18 cellular contexts compared by ENCODE assay signal in the genomic region with DNA sequence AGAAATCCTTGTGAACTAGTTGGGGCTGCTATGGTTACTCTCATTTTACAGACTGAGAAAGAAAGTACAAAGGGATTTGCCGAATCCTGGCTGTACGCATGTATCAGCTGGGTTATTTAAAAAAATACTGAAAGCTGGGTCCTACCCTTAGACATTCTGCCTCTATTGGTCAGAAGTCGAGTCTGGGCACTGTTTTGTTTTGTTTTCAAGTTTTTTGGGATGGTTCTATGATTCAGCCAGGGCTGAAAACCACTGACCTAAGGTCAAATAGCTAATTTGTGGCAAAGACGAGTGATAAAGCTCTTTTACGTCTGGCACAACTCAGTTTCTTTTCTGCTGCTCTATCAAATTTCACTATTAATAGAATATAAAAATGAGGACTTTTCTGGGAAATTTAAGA. TPM values are rescaled to one million over a fixed set of nuclear protein-coding genes. Genes with fewer than 3 reads are reported as not detected.
DNase-seq lines count a peak whose midpoint lies in the region; ATAC-seq and TF ChIP-seq lines count a peak whose summit lies in the region.
"Had no signal": no experiment of that assay in that cellular context is flagged by ENCODE, and none has a peak within 500 bp of the region (broad histone marks: within the 10 kb centered on the region; RNA-seq: fewer than 3 reads in every experiment).

No MANE protein-coding gene starts in this region.

- peak overlapping the region; percentile 12; the same call in 1 of the 2 replicates for H2AFZ ChIP-seq in SK-N-SH (ENCODE audit: low read depth)

- no peak for TF ChIP-seq EP300 in SK-N-SH (IDR thresholded peaks at IDR 0.05; ENCODE audit: borderline replicate concordance in 1 of 2, low read depth in 1 of 2, low read length in 1 of 2)

- ATAC-seq in stimulated activated naive CD8-positive, alpha-beta T cell treated with anti-CD3 and anti-CD28 coated beads, Interleukin-15, Interleukin-2, amounts not matched to agents 100 U/mL and 50 U/mL, for 24 hours, result no peak
- ATAC-seq: activated naive CD4-positive, alpha-beta T cell treated with anti-CD3 and anti-CD28 coated beads, Interleukin-2, amount 50 U/mL, for 72 hours; naive thymus-derived CD4-positive, alpha-beta T cell; stimulated activated naive B cell treated with anti-CD40 and anti-IgM and Interleukin-4, amounts not matched to agents 10 μg/mL and 1 μg/mL and 100 μg/mL, for 72 hours had no signal

- no peaks in the 10 kb centered on the region for H3K36me3 ChIP-seq in SK-N-SH (replicated peaks in 1 of 2; ENCODE audit: control insufficient read depth in 1 of 2, insufficient read depth in 2 of 2, low read length in 1 of 2)
- no peaks in the 10 kb centered on the region for H3K36me3 ChIP-seq in skeletal muscle satellite cell (ENCODE audit: insufficient read depth, low read length)
- H3K36me3 ChIP-seq: upper lobe of left lung had no signal

- CTCF ChIA-PET in SK-N-SH (lab: Yijun Ruan, JAX), result interaction anchor here (0.6 to 5.9 kb wide), 5 partner anchors 10 to 233 kb away, joined by 3 to 20 read pairs (median 3); no protein-coding TSS in a partner anchor

- 56% methylated on average over 5 of the region's 5 CpGs for WGBS in SK-N-SH (ENCODE audit: low lambda C conversion rate)

- no peak overlapping the region for H3K4me3 ChIP-seq in SK-N-SH (ENCODE audit: low read depth in 2 of 2, low read length in 1 of 2)
- H3K4me3 ChIP-seq in fibroblast of the aortic adventitia (ENCODE audit: low read depth, low read length), result no peak overlapping the region
- peak overlapping the region; percentile 22 for H3K4me3 ChIP-seq in skeletal muscle satellite cell (ENCODE audit: low read length)

- no peak for TF ChIP-seq RAD21 in SK-N-SH (IDR thresholded peaks at IDR 0.05; ENCODE audit: low read length)

- DNase-seq in GM04503 (ENCODE audit: low read depth) (peak; percentile 36), SK-N-SH (no peak), fibroblast of the aortic adventitia (ENCODE audit: low read depth) (peak; percentile 47), superior temporal gyrus (ENCODE audit: extremely low spot score) (no peak)
- DNase-seq in stimulated activated naive CD8-positive, alpha-beta T cell treated with anti-CD3 and anti-CD28 coated beads, Interleukin-15, Interleukin-2, amounts not matched to agents 100 U/mL and 50 U/mL, for 24 hours, result no peak
- no peak for DNase-seq in activated effector memory CD4-positive, alpha-beta T cell treated with Interleukin-2 at 50 U/mL for 16 hours
- DNase-seq in activated CD4-positive, CD25-positive, alpha-beta regulatory T cell treated with anti-CD3 and anti-CD28 coated beads, Interleukin-2, amount 50 U/mL, for 72 hours, result no peak
- DNase-seq: activated T-cell treated with anti-CD3 and anti-CD28 coated beads for 4 hours; endodermal cell; H7; naive thymus-derived CD4-positive, alpha-beta T cell; posterior cingulate gyrus; stimulated activated naive B cell treated with anti-CD40 and anti-IgM and Interleukin-4, amounts not matched to agents 10 μg/mL and 1 μg/mL and 100 μg/mL, for 72 hours; upper lobe of left lung had no signal

- no peaks in the 10 kb centered on the region for H3K9me3 ChIP-seq in SK-N-SH
- no peaks in the 10 kb centered on the region for H3K9me3 ChIP-seq in skeletal muscle satellite cell (replicated peaks; ENCODE audit: low read length)
- H3K9me3 ChIP-seq: upper lobe of left lung had no signal

- H3K4me1 ChIP-seq in SK-N-SH (ENCODE audit: control insufficient read depth in 1 of 2, insufficient read depth in 2 of 2, low read depth in 1 of 2, low read length in 1 of 2) (peaks cover 0 to 17% of the 10 kb centered on the region in 2 experiments; a peak in 3 of 4 replicates), skeletal muscle satellite cell (ENCODE audit: control insufficient read depth, insufficient read depth, low read length) (peaks cover 20% of the 10 kb centered on the region)

- no peak overlapping the region; a peak in 1 of 4 replicates for H3K27ac ChIP-seq in SK-N-SH (ENCODE audit: low read depth in 2 of 2, low read length in 1 of 2)
- H3K27ac ChIP-seq: C4-2B, RWPE1 had no signal

- no peak for TF ChIP-seq CTCF in SK-N-SH (IDR thresholded peaks at IDR 0.05)
- no peak for TF ChIP-seq CTCF in fibroblast of the aortic adventitia (IDR thresholded peaks at IDR 0.05; ENCODE audit: insufficient read depth, low read length)

- no peaks in the 10 kb centered on the region for H3K27me3 ChIP-seq in SK-N-SH (ENCODE audit: insufficient read depth)
- no peaks in the 10 kb centered on the region for H3K27me3 ChIP-seq in skeletal muscle satellite cell (ENCODE audit: control insufficient read depth, insufficient read depth, low read length)
- H3K27me3 ChIP-seq: upper lobe of left lung had no signal

- H3K9ac ChIP-seq in SK-N-SH, result no peak overlapping the region
- peak overlapping the region; percentile 48 for H3K9ac ChIP-seq in skeletal muscle satellite cell (ENCODE audit: low read depth, low read length)

- H3K4me2 ChIP-seq in SK-N-SH, result peak overlapping the region; percentile 43; the same call in 1 of the 2 replicates
- peak overlapping the region; percentile 72 for H3K4me2 ChIP-seq in skeletal muscle satellite cell (ENCODE audit: low read length)

- no peaks in the 10 kb centered on the region for H3K79me2 ChIP-seq in SK-N-SH (ENCODE audit: insufficient read depth)

- no peaks in the 10 kb centered on the region for H3K9me2 ChIP-seq in SK-N-SH

- H4K20me1 ChIP-seq in SK-N-SH (ENCODE audit: insufficient read depth), result no peaks in the 10 kb centered on the region

- POLR2A ChIA-PET in SK-N-SH (lab: Yijun Ruan, JAX), result no interaction called here

- no peaks in the 10 kb centered on the region for H3F3A ChIP-seq in SK-N-SH (replicated peaks; ENCODE audit: insufficient read depth)

TF ChIP-seq in SK-N-SH, 30 proteins besides CTCF, POLR2A, EP300 and RAD21:
- TF ChIP-seq RXRA (IDR thresholded peaks at IDR 0.05; ENCODE audit: borderline replicate concordance, low read depth) (peak; percentile 46; the same call in 1 of the 2 replicates), TAF1 (IDR thresholded peaks at IDR 0.05; ENCODE audit: borderline replicate concordance, low read depth, low read length) (no peak), SMC3 (IDR thresholded peaks at IDR 0.05; ENCODE audit: low read depth, low read length) (no peak), FOSL2 (IDR thresholded peaks at IDR 0.05; ENCODE audit: borderline replicate concordance, low read depth) (no peak)

RNA-seq across cellular contexts. Expression of a gene that starts 6.0 kb away (rescaled TPM):
- 3.2 and 4.6 TPM in 2 replicates for polyA plus RNA-seq in SK-N-SH (2012; rRNA removed)
- polyA plus RNA-seq in SK-N-SH (2012; cell fraction: cytosol; rRNA removed), result 4.1 and 4.4 TPM in 2 replicates
- polyA plus RNA-seq in SK-N-SH (2012; cell fraction: nucleus; rRNA removed), result 1.2 and 2.9 TPM in 2 replicates
- 39.1 and 112 TPM in 2 replicates for total RNA-seq in fibroblast of the aortic adventitia (ENCODE audit: low replicate concordance)
- 22.9 and 24.1 TPM in 2 replicates for total RNA-seq in skeletal muscle satellite cell (2012; rRNA removed)
- polyA plus RNA-seq: naive thymus-derived CD4-positive, alpha-beta T cell had no signal

Comparison
In these comparisons a context has a peak if more than half of its experiments do, and no peak if none do; other contexts are left out.
1. DNase-seq: peak in GM04503 (single experiment) and fibroblast of the aortic adventitia (single experiment); none in SK-N-SH (single experiment), stimulated activated naive CD8-positive, alpha-beta T cell treated with anti-CD3 and anti-CD28 coated beads, Interleukin-15, Interleukin-2, amounts not matched to agents 100 U/mL and 50 U/mL, for 24 hours (single experiment), activated effector memory CD4-positive, alpha-beta T cell treated with Interleukin-2 at 50 U/mL for 16 hours (single experiment), activated CD4-positive, CD25-positive, alpha-beta regulatory T cell treated with anti-CD3 and anti-CD28 coated beads, Interleukin-2, amount 50 U/mL, for 72 hours (single experiment) and superior temporal gyrus (single experiment).